12 cellular contexts compared by ENCODE assay signal in genomic region chrX:118423558-118423957, GRCh38.
A peak's percentile ranks its signal among the peaks of the same experiment; 100 is the strongest.
DNase-seq lines count a peak whose midpoint lies in the region; ATAC-seq and TF ChIP-seq lines count a peak whose summit lies in the region.
"Had no signal": no experiment of that assay in that cellular context is flagged by ENCODE, and none has a peak within 500 bp of the region (broad histone marks: within the 10 kb centered on the region; RNA-seq: fewer than 3 reads in every experiment).

No MANE protein-coding gene starts in this region.

- DNase-seq in activated T-cell treated with anti-CD3 and anti-CD28 coated beads for 48 hours (ENCODE audit: low read depth): peak; percentile 1
- DNase-seq in activated T-cell treated with anti-CD3 and anti-CD28 coated beads, Interleukin-2, amount 50 U/mL, for 1 hour: no peak
- DNase-seq in activated naive CD4-positive, alpha-beta T cell treated with anti-CD3 and anti-CD28 coated beads, Interleukin-2, amount 50 U/mL, for 72 hours (ENCODE audit: low spot score in 2 of 2): no peak
- no peak for DNase-seq in NCI-H146 (lab: John Stamatoyannopoulos, UW)
- no peak for DNase-seq in DMS53 treated with DMSO at 0.1 percent for 48 hours (lab: John Stamatoyannopoulos, UW; ENCODE audit: unreplicated experiment)
- no peak for DNase-seq in chondrocyte (ENCODE audit: low spot score)
- DNase-seq: caudate nucleus, NCI-H2171, SHP77 treated with DMSO at 0.1 percent for 48 hours, sigmoid colon had no signal

- H3K36me3 Mint-ChIP-seq in activated naive CD4-positive, alpha-beta T cell treated with anti-CD3 and anti-CD28 coated beads, Interleukin-2, amount 50 U/mL, for 72 hours: no peaks in the 10 kb centered on the region
- H3K36me3 Mint-ChIP-seq in chondrocyte (ENCODE audit: low read depth): peaks cover 9% of the 10 kb centered on the region

- H3K27me3 Mint-ChIP-seq in chondrocyte (ENCODE audit: low read depth): no peaks in the 10 kb centered on the region

- H3K4me1 Mint-ChIP-seq in chondrocyte (ENCODE audit: low read depth): peaks cover 9% of the 10 kb centered on the region

- ATAC-seq in GM21367 (IDR thresholded peaks at IDR 0.05; ENCODE audit: unreplicated experiment): peak; percentile 96
- peak; percentile 85 for ATAC-seq in HG03095 (IDR thresholded peaks at IDR 0.05; ENCODE audit: unreplicated experiment)
- ATAC-seq in activated naive CD4-positive, alpha-beta T cell treated with anti-CD3 and anti-CD28 coated beads, Interleukin-2, amount 50 U/mL, for 72 hours: peak; percentile 78 to 92

- H3K9me3 Mint-ChIP-seq in activated naive CD4-positive, alpha-beta T cell treated with anti-CD3 and anti-CD28 coated beads, Interleukin-2, amount 50 U/mL, for 72 hours: no peaks in the 10 kb centered on the region
- H3K9me3 Mint-ChIP-seq in chondrocyte (ENCODE audit: low read depth): no peaks in the 10 kb centered on the region

- H3K4me3 Mint-ChIP-seq in chondrocyte (ENCODE audit: unreplicated experiment): no peak overlapping the region

- H3K27ac Mint-ChIP-seq in activated naive CD4-positive, alpha-beta T cell treated with anti-CD3 and anti-CD28 coated beads, Interleukin-2, amount 50 U/mL, for 72 hours: no peak overlapping the region
- H3K27ac Mint-ChIP-seq in chondrocyte (ENCODE audit: unreplicated experiment): no peak overlapping the region

- TF ChIP-seq CTCF in chondrocyte (IDR thresholded peaks at IDR 0.05): no peak
